ENCODE assay signal across 1 cellular context in the genomic region with DNA sequence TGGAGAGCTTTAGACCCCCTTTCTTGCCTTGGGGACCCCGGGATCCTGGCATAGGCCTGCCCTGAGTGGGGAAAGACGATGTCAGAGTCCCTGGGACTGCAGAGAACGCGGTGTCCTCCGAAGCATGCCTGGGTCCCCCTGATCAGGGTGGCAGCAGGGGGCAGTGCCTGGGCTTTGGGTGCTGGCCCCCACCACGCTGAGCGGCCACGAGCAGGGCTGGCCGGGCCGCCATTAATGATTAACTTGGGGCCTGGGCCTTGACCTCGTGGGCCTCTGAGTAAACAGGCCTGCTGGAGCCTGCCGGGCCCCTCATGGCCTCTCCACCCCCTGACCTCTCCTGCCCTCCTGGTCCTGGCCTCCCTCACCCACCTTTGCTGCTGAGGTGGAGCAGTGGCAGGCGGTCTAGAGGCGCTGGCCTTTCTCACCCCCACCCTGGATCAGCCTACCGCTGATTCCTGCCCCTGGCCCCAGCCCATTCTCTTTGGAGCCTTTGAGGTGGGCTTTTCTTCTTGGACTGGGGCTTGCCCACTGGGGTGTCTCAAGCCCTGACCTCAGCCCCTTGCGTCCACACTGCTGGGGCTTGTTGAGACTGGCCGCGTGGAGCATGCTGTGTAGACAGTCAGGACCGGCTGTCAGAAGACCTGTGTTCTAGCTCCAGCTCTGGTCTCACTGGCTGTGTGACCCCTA.
A peak's percentile ranks its signal among the peaks of the same experiment; 100 is the strongest.
TF ChIP-seq lines count a peak whose summit lies in the region.

No MANE protein-coding gene starts in this region.

TF ChIP-seq in HepG2, 621 proteins besides CTCF, POLR2A, EP300 and RAD21 (continues in another document):
- TF ChIP-seq ZNF687 (CRISPR knock-in tag; IDR thresholded peaks at IDR 0.05) (peak; percentile 98), HIVEP1 (CRISPR knock-in tag; IDR thresholded peaks at IDR 0.05) (peak; percentile 89), ZNF382 (CRISPR knock-in tag; IDR thresholded peaks at IDR 0.05; ENCODE audit: borderline replicate concordance) (no peak), XBP1 (CRISPR knock-in tag; IDR thresholded peaks at IDR 0.05) (no peak), ZNF577 (CRISPR knock-in tag; IDR thresholded peaks at IDR 0.05; ENCODE audit: borderline replicate concordance, low read depth) (no peak), ZNF547 (CRISPR knock-in tag; IDR thresholded peaks at IDR 0.05) (no peak), ADNP (CRISPR knock-in tag; IDR thresholded peaks at IDR 0.05) (no peak), ZFP82 (CRISPR knock-in tag; IDR thresholded peaks at IDR 0.05; ENCODE audit: borderline replicate concordance) (0 out of 2 replicates have a peak, but pooled peaks have one; percentile 63), ZNF18 (CRISPR knock-in tag; IDR thresholded peaks at IDR 0.05; ENCODE audit: insufficient replicate concordance) (peak; percentile 86), ZNF264 (CRISPR knock-in tag; IDR thresholded peaks at IDR 0.05) (peak; percentile 88), ZNF839 (CRISPR knock-in tag; IDR thresholded peaks at IDR 0.05; ENCODE audit: borderline replicate concordance) (no peak), MED8 (CRISPR knock-in tag; IDR thresholded peaks at IDR 0.05; ENCODE audit: insufficient replicate concordance) (peak; percentile 97), MLLT10 (CRISPR knock-in tag; IDR thresholded peaks at IDR 0.05) (no peak), FOXO1 (CRISPR knock-in tag; IDR thresholded peaks at IDR 0.05) (peak; percentile 98), ZFAT (CRISPR knock-in tag; conservative IDR thresholded peaks at IDR 0.05) (no peak), MAFG (CRISPR knock-in tag; IDR thresholded peaks at IDR 0.05) (no peak), MLXIP (CRISPR knock-in tag; IDR thresholded peaks at IDR 0.05; ENCODE audit: borderline replicate concordance) (peak; percentile 90), ZNF101 (CRISPR knock-in tag; IDR thresholded peaks at IDR 0.05; ENCODE audit: borderline replicate concordance, low read depth) (no peak), AGO2 (optimal IDR thresholded peaks at IDR 0.05; ENCODE audit: low read depth, low read length) (no peak), SIN3A (IDR thresholded peaks at IDR 0.05; ENCODE audit: borderline replicate concordance, low read depth, low read length) (peak; percentile 53; the same call in 1 of the 2 replicates), ZNF552 (CRISPR knock-in tag; IDR thresholded peaks at IDR 0.05; ENCODE audit: borderline replicate concordance) (peak; percentile 56; the same call in 1 of the 2 replicates), ZNF883 (CRISPR knock-in tag; IDR thresholded peaks at IDR 0.05; ENCODE audit: not compliant biosample characterization) (no peak), ZNF747 (CRISPR knock-in tag; IDR thresholded peaks at IDR 0.05; ENCODE audit: borderline replicate concordance) (peak; percentile 95), MAZ (IDR thresholded peaks at IDR 0.05; ENCODE audit: borderline replicate concordance, low read depth, low read length) (peak; percentile 90; the same call in 1 of the 2 replicates), MAZ (CRISPR knock-in tag; IDR thresholded peaks at IDR 0.05; ENCODE audit: low read depth) (peak; percentile 99), HOXD1 (CRISPR knock-in tag; IDR thresholded peaks at IDR 0.05) (peak; percentile 94), GLI4 (CRISPR knock-in tag; IDR thresholded peaks at IDR 0.05; ENCODE audit: borderline replicate concordance) (no peak), SALL1 (CRISPR knock-in tag; IDR thresholded peaks at IDR 0.05) (peak; percentile 98), RFX1 (IDR thresholded peaks at IDR 0.05) (no peak), RFXAP (CRISPR knock-in tag; IDR thresholded peaks at IDR 0.05; ENCODE audit: borderline replicate concordance) (peak; percentile 72; the same call in 1 of the 2 replicates), MYPOP (CRISPR knock-in tag; IDR thresholded peaks at IDR 0.05) (peak; percentile 95), ZFX (CRISPR knock-in tag; IDR thresholded peaks at IDR 0.05; ENCODE audit: low read depth) (peak; percentile 91), ZNF326 (CRISPR knock-in tag; IDR thresholded peaks at IDR 0.05; ENCODE audit: borderline replicate concordance) (no peak), GABPA (IDR thresholded peaks at IDR 0.05; ENCODE audit: low read depth, low read length) (no peak), GABPA (CRISPR knock-in tag; IDR thresholded peaks at IDR 0.05; ENCODE audit: low read depth) (peak; percentile 60), ZSCAN22 (CRISPR knock-in tag; IDR thresholded peaks at IDR 0.05) (peak; percentile 67; the same call in 1 of the 2 replicates), NCOR1 (IDR thresholded peaks at IDR 0.05; ENCODE audit: borderline replicate concordance, low read length) (peak; percentile 90; the same call in 1 of the 2 replicates), SP5 (CRISPR knock-in tag; IDR thresholded peaks at IDR 0.05; ENCODE audit: borderline replicate concordance, low read depth) (peak; percentile 99)
- TF ChIP-seq, protein P1, sequence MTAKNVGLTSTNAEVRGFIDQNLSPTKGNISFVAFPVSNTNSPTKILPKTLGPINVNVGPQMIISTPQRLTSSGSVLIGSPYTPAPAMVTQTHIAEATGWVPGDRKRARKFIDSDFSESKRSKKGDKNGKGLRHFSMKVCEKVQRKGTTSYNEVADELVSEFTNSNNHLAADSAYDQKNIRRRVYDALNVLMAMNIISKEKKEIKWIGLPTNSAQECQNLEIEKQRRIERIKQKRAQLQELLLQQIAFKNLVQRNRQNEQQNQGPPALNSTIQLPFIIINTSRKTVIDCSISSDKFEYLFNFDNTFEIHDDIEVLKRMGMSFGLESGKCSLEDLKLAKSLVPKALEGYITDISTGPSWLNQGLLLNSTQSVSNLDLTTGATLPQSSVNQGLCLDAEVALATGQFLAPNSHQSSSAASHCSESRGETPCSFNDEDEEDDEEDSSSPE (CRISPR knock-in tag; IDR thresholded peaks at IDR 0.05) = peak; percentile 62
- TF ChIP-seq, protein P2, sequence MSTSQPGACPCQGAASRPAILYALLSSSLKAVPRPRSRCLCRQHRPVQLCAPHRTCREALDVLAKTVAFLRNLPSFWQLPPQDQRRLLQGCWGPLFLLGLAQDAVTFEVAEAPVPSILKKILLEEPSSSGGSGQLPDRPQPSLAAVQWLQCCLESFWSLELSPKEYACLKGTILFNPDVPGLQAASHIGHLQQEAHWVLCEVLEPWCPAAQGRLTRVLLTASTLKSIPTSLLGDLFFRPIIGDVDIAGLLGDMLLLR (CRISPR knock-in tag; IDR thresholded peaks at IDR 0.05) = peak; percentile 79; the same call in 1 of the 2 replicates
- TF ChIP-seq, protein P3, sequence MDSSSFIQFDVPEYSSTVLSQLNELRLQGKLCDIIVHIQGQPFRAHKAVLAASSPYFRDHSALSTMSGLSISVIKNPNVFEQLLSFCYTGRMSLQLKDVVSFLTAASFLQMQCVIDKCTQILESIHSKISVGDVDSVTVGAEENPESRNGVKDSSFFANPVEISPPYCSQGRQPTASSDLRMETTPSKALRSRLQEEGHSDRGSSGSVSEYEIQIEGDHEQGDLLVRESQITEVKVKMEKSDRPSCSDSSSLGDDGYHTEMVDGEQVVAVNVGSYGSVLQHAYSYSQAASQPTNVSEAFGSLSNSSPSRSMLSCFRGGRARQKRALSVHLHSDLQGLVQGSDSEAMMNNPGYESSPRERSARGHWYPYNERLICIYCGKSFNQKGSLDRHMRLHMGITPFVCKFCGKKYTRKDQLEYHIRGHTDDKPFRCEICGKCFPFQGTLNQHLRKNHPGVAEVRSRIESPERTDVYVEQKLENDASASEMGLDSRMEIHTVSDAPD (CRISPR knock-in tag; IDR thresholded peaks at IDR 0.05) = peak; percentile 74; the same call in 1 of the 2 replicates
- TF ChIP-seq, protein P4, sequence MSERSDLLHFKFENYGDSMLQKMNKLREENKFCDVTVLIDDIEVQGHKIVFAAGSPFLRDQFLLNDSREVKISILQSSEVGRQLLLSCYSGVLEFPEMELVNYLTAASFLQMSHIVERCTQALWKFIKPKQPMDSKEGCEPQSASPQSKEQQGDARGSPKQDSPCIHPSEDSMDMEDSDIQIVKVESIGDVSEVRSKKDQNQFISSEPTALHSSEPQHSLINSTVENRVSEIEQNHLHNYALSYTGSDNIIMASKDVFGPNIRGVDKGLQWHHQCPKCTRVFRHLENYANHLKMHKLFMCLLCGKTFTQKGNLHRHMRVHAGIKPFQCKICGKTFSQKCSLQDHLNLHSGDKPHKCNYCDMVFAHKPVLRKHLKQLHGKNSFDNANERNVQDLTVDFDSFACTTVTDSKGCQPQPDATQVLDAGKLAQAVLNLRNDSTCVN (CRISPR knock-in tag; IDR thresholded peaks at IDR 0.05; ENCODE audit: borderline replicate concordance) = peak; percentile 77
- TF ChIP-seq, protein P5, sequence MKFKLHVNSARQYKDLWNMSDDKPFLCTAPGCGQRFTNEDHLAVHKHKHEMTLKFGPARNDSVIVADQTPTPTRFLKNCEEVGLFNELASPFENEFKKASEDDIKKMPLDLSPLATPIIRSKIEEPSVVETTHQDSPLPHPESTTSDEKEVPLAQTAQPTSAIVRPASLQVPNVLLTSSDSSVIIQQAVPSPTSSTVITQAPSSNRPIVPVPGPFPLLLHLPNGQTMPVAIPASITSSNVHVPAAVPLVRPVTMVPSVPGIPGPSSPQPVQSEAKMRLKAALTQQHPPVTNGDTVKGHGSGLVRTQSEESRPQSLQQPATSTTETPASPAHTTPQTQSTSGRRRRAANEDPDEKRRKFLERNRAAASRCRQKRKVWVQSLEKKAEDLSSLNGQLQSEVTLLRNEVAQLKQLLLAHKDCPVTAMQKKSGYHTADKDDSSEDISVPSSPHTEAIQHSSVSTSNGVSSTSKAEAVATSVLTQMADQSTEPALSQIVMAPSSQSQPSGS (CRISPR knock-in tag; IDR thresholded peaks at IDR 0.05) = peak; percentile 87
- TF ChIP-seq, protein P6, sequence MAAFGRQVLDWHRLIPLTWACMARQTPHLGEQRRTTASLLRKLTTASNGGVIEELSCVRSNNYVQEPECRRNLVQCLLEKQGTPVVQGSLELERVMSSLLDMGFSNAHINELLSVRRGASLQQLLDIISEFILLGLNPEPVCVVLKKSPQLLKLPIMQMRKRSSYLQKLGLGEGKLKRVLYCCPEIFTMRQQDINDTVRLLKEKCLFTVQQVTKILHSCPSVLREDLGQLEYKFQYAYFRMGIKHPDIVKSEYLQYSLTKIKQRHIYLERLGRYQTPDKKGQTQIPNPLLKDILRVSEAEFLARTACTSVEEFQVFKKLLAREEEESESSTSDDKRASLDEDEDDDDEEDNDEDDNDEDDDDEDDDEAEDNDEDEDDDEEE (CRISPR knock-in tag; IDR thresholded peaks at IDR 0.05) = peak; percentile 50; the same call in 1 of the 2 replicates
